In the genomic region with DNA sequence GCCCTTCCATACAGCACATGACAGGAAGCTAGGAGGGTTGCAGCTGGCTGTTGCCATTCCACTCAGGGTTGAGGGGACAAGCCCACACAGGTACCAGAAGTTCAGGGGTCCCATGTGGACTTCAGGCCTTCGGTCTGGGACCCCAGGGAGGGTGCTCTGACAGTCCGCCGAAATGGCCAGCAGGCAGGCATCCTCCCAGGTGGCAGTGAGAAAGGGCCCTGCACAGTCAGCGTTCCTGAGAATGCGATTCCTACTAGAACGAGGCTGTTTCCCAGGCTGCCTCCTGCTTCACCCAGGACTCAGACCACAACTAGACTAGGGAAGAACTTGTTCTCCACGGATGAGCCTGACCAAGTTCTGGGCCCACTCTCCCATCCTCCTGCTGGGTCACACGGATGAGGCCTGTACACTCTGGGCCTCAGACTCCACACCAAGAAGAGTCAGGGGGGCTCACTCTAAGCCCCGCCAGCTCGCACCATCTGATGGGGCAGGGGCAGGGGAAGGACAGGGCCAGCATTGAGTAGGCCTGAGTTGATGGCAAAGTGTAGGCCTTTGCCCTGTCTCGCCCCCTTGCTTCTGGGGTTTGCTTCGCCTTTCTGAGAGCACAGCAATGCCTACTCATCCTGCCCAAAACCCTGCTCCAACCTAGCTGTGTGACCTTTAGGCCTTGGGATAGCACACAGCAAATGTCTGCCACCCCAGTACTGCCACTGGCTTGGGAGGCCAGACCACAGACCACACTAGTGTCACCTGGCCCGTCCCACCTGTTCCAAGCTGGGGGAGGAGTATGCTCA, we compare ENCODE assay signal across 12 cellular contexts.
"Had no signal": no experiment of that assay in that cellular context is flagged by ENCODE, and none has a peak within 500 bp of the region (broad histone marks: within the 10 kb centered on the region; RNA-seq: fewer than 3 reads in every experiment).

No MANE protein-coding gene starts in this region.

- H3K4me3 ChIP-seq: heart right ventricle, neural progenitor cell, upper lobe of left lung had no signal

- H3K27ac ChIP-seq: heart right ventricle, neural progenitor cell, upper lobe of left lung had no signal

- H3K36me3 ChIP-seq: neural progenitor cell, upper lobe of left lung had no signal

- ATAC-seq: heart right ventricle; stimulated activated naive B cell treated with anti-CD40 and anti-IgM and Interleukin-4, amounts not matched to agents 10 μg/mL and 1 μg/mL and 100 μg/mL, for 72 hours had no signal

- H3K27me3 ChIP-seq: heart right ventricle, neural progenitor cell, upper lobe of left lung had no signal

- DNase-seq: activated CD4-positive, alpha-beta memory T cell treated with anti-CD3 and anti-CD28 coated beads for 36 hours; activated CD4-positive, alpha-beta T cell treated with anti-CD3 and anti-CD28 coated beads for 1 hour; central memory CD4-positive, alpha-beta T cell; cortex of kidney; effector CD8-positive, alpha-beta T cell; heart right ventricle; mesendoderm; stimulated activated CD4-positive, alpha-beta T cell treated with anti-CD3 and anti-CD28 coated beads, Interleukin-1b, Interleukin-23, amount 100 ng/mL, for 48 hours; stimulated activated naive B cell treated with anti-CD40 and anti-IgM and Interleukin-4, amounts not matched to agents 10 μg/mL and 1 μg/mL and 100 μg/mL, for 72 hours; T-helper 9 cell; upper lobe of left lung had no signal

- H3K9me3 ChIP-seq: heart right ventricle, upper lobe of left lung had no signal
